ENCODE assay signal across 22 cellular contexts in genomic region chr2:165369936-165370296, GRCh38.
"Had no signal": no experiment of that assay in that cellular context is flagged by ENCODE, and none has a peak within 500 bp of the region (broad histone marks: within the 10 kb centered on the region; RNA-seq: fewer than 3 reads in every experiment).

No MANE protein-coding gene starts in this region.

- H3K4me2 ChIP-seq: smooth muscle cell had no signal

- H3K27me3 Mint-ChIP-seq: activated CD4-positive, alpha-beta T cell treated with anti-CD3 and anti-CD28 coated beads, Interleukin-2, amount 10 ng/mL, durations not matched to agents 7 days and 5 days; activated naive CD4-positive, alpha-beta T cell treated with anti-CD3 and anti-CD28 coated beads, Interleukin-2, amount 50 U/mL, for 24 hours; type B pancreatic cell had no signal

- H3K4me1 ChIP-seq: breast epithelium, gastroesophageal sphincter, heart left ventricle, parathyroid adenoma had no signal

- H3K36me3 ChIP-seq: breast epithelium, esophagus muscularis mucosa, gastroesophageal sphincter, heart left ventricle, stomach had no signal

- H3K27ac Mint-ChIP-seq: activated CD4-positive, alpha-beta T cell treated with anti-CD3 and anti-CD28 coated beads, Interleukin-2, amount 10 ng/mL, durations not matched to agents 7 days and 5 days; activated naive CD4-positive, alpha-beta T cell treated with anti-CD3 and anti-CD28 coated beads, Interleukin-2, amount 50 U/mL, for 24 hours; natural killer cell; type B pancreatic cell had no signal

- ATAC-seq: activated CD4-positive, CD25-positive, alpha-beta regulatory T cell treated with anti-CD3 and anti-CD28 coated beads, Interleukin-2, amount 50 U/mL, for 24 hours; gastroesophageal sphincter; heart left ventricle; natural killer cell; sciatic nerve had no signal

- H2AFZ ChIP-seq: parathyroid adenoma had no signal

- H3K36me3 Mint-ChIP-seq: activated naive CD4-positive, alpha-beta T cell treated with anti-CD3 and anti-CD28 coated beads, Interleukin-2, amount 50 U/mL, for 24 hours; natural killer cell; type B pancreatic cell had no signal

- H3K9me3 Mint-ChIP-seq: activated CD4-positive, alpha-beta T cell treated with anti-CD3 and anti-CD28 coated beads, Interleukin-2, amount 10 ng/mL, durations not matched to agents 7 days and 5 days; activated naive CD4-positive, alpha-beta T cell treated with anti-CD3 and anti-CD28 coated beads, Interleukin-2, amount 50 U/mL, for 24 hours; natural killer cell; type B pancreatic cell had no signal

- H3K79me2 ChIP-seq: parathyroid adenoma had no signal

- H3K4me1 Mint-ChIP-seq: activated CD4-positive, alpha-beta T cell treated with anti-CD3 and anti-CD28 coated beads, Interleukin-2, amount 10 ng/mL, durations not matched to agents 7 days and 5 days; activated naive CD4-positive, alpha-beta T cell treated with anti-CD3 and anti-CD28 coated beads, Interleukin-2, amount 50 U/mL, for 24 hours; natural killer cell had no signal

- H3K4me3 Mint-ChIP-seq: activated CD4-positive, alpha-beta T cell treated with anti-CD3 and anti-CD28 coated beads, Interleukin-2, amount 10 ng/mL, durations not matched to agents 7 days and 5 days; activated naive CD4-positive, alpha-beta T cell treated with anti-CD3 and anti-CD28 coated beads, Interleukin-2, amount 50 U/mL, for 24 hours; natural killer cell; type B pancreatic cell had no signal

- H3K9me3 ChIP-seq: breast epithelium, esophagus muscularis mucosa, gastroesophageal sphincter, heart left ventricle, stomach had no signal

- DNase-seq: activated CD4-positive, alpha-beta T cell treated with anti-CD3 and anti-CD28 coated beads, Interleukin-2, amount 10 ng/mL, durations not matched to agents 7 days and 5 days; activated CD8-positive, alpha-beta memory T cell treated with anti-CD3 and anti-CD28 coated beads for 24 hours; activated CD8-positive, alpha-beta memory T cell treated with anti-CD3 and anti-CD28 coated beads, Interleukin-2, amount 50 U/mL, for 48 hours; activated effector memory CD4-positive, alpha-beta T cell treated with anti-CD3 and anti-CD28 coated beads, Interleukin-2, amount 50 U/mL, for 16 hours; activated T-cell treated with anti-CD3 and anti-CD28 coated beads, Interleukin-2, amount 50 U/mL, for 48 hours; cortex of kidney; effector CD4-positive, alpha-beta T cell; heart left ventricle; natural killer cell; stimulated activated CD4-positive, alpha-beta T cell treated with anti-CD3 and anti-CD28 coated beads, Interleukin-4, amount 100 ng/mL, for 1 hour; stomach; T-helper 1 cell; T1000 had no signal

- H3K27ac ChIP-seq: esophagus muscularis mucosa, gastroesophageal sphincter, heart left ventricle, parathyroid adenoma, stomach had no signal

- H3K27me3 ChIP-seq: breast epithelium, esophagus muscularis mucosa, gastroesophageal sphincter, heart left ventricle, stomach had no signal

- H3K4me3 ChIP-seq: breast epithelium, esophagus muscularis mucosa, gastroesophageal sphincter, heart left ventricle, smooth muscle cell, stomach had no signal
